22 cellular contexts compared by ENCODE assay signal in genomic region chr15:57353317-57353804, GRCh38. TPM values are rescaled to one million over a fixed set of nuclear protein-coding genes. Genes with fewer than 3 reads are reported as not detected.
DNase-seq lines count a peak whose midpoint lies in the region; ATAC-seq, FAIRE-seq and TF ChIP-seq lines count a peak whose summit lies in the region.
"Had no signal": no experiment of that assay in that cellular context is flagged by ENCODE, and none has a peak within 500 bp of the region (broad histone marks: within the 10 kb centered on the region; RNA-seq: fewer than 3 reads in every experiment).

No MANE protein-coding gene starts in this region.

- H3K27me3 ChIP-seq in thyroid gland = no peaks in the 10 kb centered on the region
- no peaks in the 10 kb centered on the region for H3K27me3 ChIP-seq in aorta (ENCODE audit: control insufficient read depth in 1 of 2, insufficient read depth in 2 of 2, low read length in 1 of 2)
- H3K27me3 ChIP-seq: Peyer's patch had no signal

- no peak for TF ChIP-seq CTCF in thyroid gland (IDR thresholded peaks at IDR 0.05)
- no peak for TF ChIP-seq CTCF in D721Med (IDR thresholded peaks at IDR 0.05; ENCODE audit: insufficient read depth, missing control alignments)

- no peak for FAIRE-seq in D721Med (lab: Jason Lieb, UNC)
- FAIRE-seq: GM12878, H54 had no signal

- no peak overlapping the region for H3K4me3 ChIP-seq in thyroid gland (replicated peaks in 1 of 3)
- H3K4me3 ChIP-seq in aorta (ENCODE audit: low read length in 2 of 2) = no peak overlapping the region
- H3K4me3 ChIP-seq: GM12878, Peyer's patch had no signal

- H3K27ac ChIP-seq in thyroid gland (peak overlapping the region; percentile 93 to 97 (median 96)), aorta (ENCODE audit: low read depth in 1 of 2, low read length in 2 of 2) (no peak overlapping the region)
- H3K27ac ChIP-seq: 22Rv1, KMS-11, Peyer's patch had no signal

- H3K4me1 ChIP-seq in thyroid gland (peaks cover 41 to 49% of the 10 kb centered on the region in 2 donors), aorta (ENCODE audit: control insufficient read depth in 1 of 2, insufficient read depth in 2 of 2, low read length in 2 of 2) (no peaks in the 10 kb centered on the region)
- H3K4me1 ChIP-seq: Peyer's patch had no signal

- DNase-seq in NCI-H187 (lab: John Stamatoyannopoulos, UW) = peak; percentile 22 to 25
- no peak for DNase-seq in NCI-H187 treated with DMSO at 0.1 percent for 48 hours (lab: John Stamatoyannopoulos, UW)
- peak; percentile 91 for DNase-seq in cerebellar cortex (ENCODE audit: low spot score)
- peak; percentile 37 for DNase-seq in mesenteric fat pad (ENCODE audit: low spot score)
- DNase-seq in thyroid gland = peak; percentile 86 to 92
- no peak for DNase-seq in D721Med (ENCODE audit: insufficient read length, low spot score)
- DNase-seq in NCI-H1417 treated with DMSO at 0.1 percent for 48 hours (lab: John Stamatoyannopoulos, UW) = no peak
- no peak for DNase-seq in aorta
- DNase-seq: AML-193; DMS 273 treated with DMSO at 0.1 percent for 48 hours; GF-D8; NCI-H1436; NCI-H2029 treated with DMSO at 0.1 percent for 48 hours; NCI-H2171 treated with DMSO at 0.1 percent for 48 hours; NCI-H446; NK-92 treated with Interleukin-12 subunit alpha and Interleukin-12 subunit beta, amount 100 ng/mL, for 24 hours; Peyer's patch had no signal

- peak in 1 of 2 donors; percentile 26 for TF ChIP-seq POLR2A in thyroid gland (IDR thresholded peaks at IDR 0.05)

- H3K9me3 ChIP-seq in thyroid gland (no peaks in the 10 kb centered on the region), aorta (ENCODE audit: control insufficient read depth, low read length) (no peaks in the 10 kb centered on the region)
- H3K9me3 ChIP-seq: Peyer's patch had no signal

- WGBS in thyroid gland, 2 donors = 27 to 28% methylated on average over 10 of the region's 10 CpGs
- WGBS in aorta, 2 donors = 69% methylated on average over 10 of the region's 10 CpGs

- intact Hi-C loops in thyroid gland (cut with DNase I) = no loop called here
- intact Hi-C loops in aorta (cut with DNase I) = no loop called here

- H3K36me3 ChIP-seq in thyroid gland (no peaks in the 10 kb centered on the region), aorta (ENCODE audit: control insufficient read depth in 1 of 2, insufficient read depth in 2 of 2, low read length in 1 of 2) (no peaks in the 10 kb centered on the region)
- H3K36me3 ChIP-seq: Peyer's patch had no signal

- no peak for ATAC-seq in aorta (ENCODE audit: low FRiP score)
- ATAC-seq: GM12878 had no signal

RNA-seq across cellular contexts. Expression of gene CGNL1, which starts 22.9 kb away (rescaled TPM):
- total RNA-seq in mesenteric fat pad (2.4 TPM), thyroid gland (10 to 100 TPM; 40.7 to 74.4 (median 56.0) TPM), aorta (10 to 100 TPM; 19.4 to 46.3 TPM)
- polyA plus RNA-seq in aorta = 1 to 10 TPM; 4.1 to 5.4 TPM
- polyA plus RNA-seq: CD14-positive monocyte had no signal

Comparison
In these comparisons a context has a peak if more than half of its experiments do, and no peak if none do; other contexts are left out.
1. DNase-seq: peak in NCI-H187 (2 of 2), cerebellar cortex (single experiment), mesenteric fat pad (single experiment) and thyroid gland (2 of 2); none in NCI-H187 treated with DMSO at 0.1 percent for 48 hours (single experiment), D721Med (single experiment), NCI-H1417 treated with DMSO at 0.1 percent for 48 hours (single experiment) and aorta (0 of 2).
2. H3K27ac ChIP-seq: peak in thyroid gland (3 of 3); none in aorta (0 of 2).